In the genomic region with DNA sequence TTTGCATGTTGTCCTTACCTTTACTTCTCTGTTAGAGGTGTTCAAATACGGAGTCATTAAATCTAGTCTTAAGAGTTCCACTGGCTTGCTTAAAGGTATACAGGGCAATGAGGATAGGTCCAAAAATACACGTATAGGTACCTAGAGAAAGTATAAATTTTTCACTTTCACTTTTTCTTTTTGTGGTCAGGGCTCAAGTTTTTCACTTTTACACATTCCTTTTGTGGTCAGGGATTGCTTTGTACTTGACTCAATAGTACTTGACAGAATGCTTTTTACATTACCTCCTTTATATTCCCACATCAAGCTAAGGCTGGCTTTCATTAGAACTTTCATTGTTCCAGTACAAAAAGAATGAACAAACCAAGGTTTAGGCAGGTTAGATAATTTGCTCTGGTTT, we compare ENCODE assay signal across 14 cellular contexts. TPM values are rescaled to one million over a fixed set of nuclear protein-coding genes. Genes with fewer than 3 reads are reported as not detected.
DNase-seq lines count a peak whose midpoint lies in the region; ATAC-seq and TF ChIP-seq lines count a peak whose summit lies in the region.
"Had no signal": no experiment of that assay in that cellular context is flagged by ENCODE, and none has a peak within 500 bp of the region (broad histone marks: within the 10 kb centered on the region; RNA-seq: fewer than 3 reads in every experiment).

No MANE protein-coding gene starts in this region.

- no peaks in the 10 kb centered on the region for H3K27me3 ChIP-seq in testis
- H3K27me3 ChIP-seq: ascending aorta had no signal

- H3K27me3 Mint-ChIP-seq in activated T-cell treated with anti-CD3 and anti-CD28 coated beads, Interleukin-2, amount 50 U/mL, for 24 hours = no peaks in the 10 kb centered on the region
- H3K27me3 Mint-ChIP-seq in activated naive CD8-positive, alpha-beta T cell treated with anti-CD3 and anti-CD28 coated beads, Interleukin-2, amount 50 U/mL, for 24 hours = no peaks in the 10 kb centered on the region
- no peaks in the 10 kb centered on the region for H3K27me3 Mint-ChIP-seq in stimulated activated memory B cell treated with anti-CD40 and anti-IgM and Interleukin-4, amounts not matched to agents 10 μg/mL and 1 μg/mL and 100 μg/mL, for 72 hours
- H3K27me3 Mint-ChIP-seq: activated CD4-positive, alpha-beta T cell treated with anti-CD3 and anti-CD28 coated beads, Interleukin-2, amount 10 ng/mL, durations not matched to agents 7 days and 5 days had no signal

- no peak overlapping the region for H3K4me3 ChIP-seq in testis
- H3K4me3 ChIP-seq: A549, ascending aorta had no signal

- peak; percentile 83 for ATAC-seq in HG02885 (IDR thresholded peaks at IDR 0.05; ENCODE audit: poor library complexity, unreplicated experiment)
- peak; percentile 40 for ATAC-seq in activated naive CD8-positive, alpha-beta T cell treated with anti-CD3 and anti-CD28 coated beads, Interleukin-2, amount 50 U/mL, for 24 hours
- ATAC-seq in stimulated activated memory B cell treated with anti-CD40 and anti-IgM and Interleukin-4, amounts not matched to agents 10 μg/mL and 1 μg/mL and 100 μg/mL, for 72 hours = peak; percentile 39
- ATAC-seq: A549 had no signal

- H3K36me3 ChIP-seq in testis (ENCODE audit: low read depth, missing control alignments) = no peaks in the 10 kb centered on the region

- H3K9me3 ChIP-seq in testis = no peaks in the 10 kb centered on the region
- H3K9me3 ChIP-seq: A549, ascending aorta had no signal

- no peak for TF ChIP-seq POLR2A in testis (IDR thresholded peaks at IDR 0.05)

- H3K27ac ChIP-seq in testis = no peak overlapping the region
- H3K27ac ChIP-seq: A549, ascending aorta, epithelial cell of prostate had no signal

- 82 to 87% methylated on average over 2 of the region's 2 CpGs for WGBS in testis, 2 donors

- no peak overlapping the region for H3K4me3 Mint-ChIP-seq in activated T-cell treated with anti-CD3 and anti-CD28 coated beads, Interleukin-2, amount 50 U/mL, for 24 hours
- no peak overlapping the region for H3K4me3 Mint-ChIP-seq in activated naive CD8-positive, alpha-beta T cell treated with anti-CD3 and anti-CD28 coated beads, Interleukin-2, amount 50 U/mL, for 24 hours
- no peak overlapping the region for H3K4me3 Mint-ChIP-seq in stimulated activated memory B cell treated with anti-CD40 and anti-IgM and Interleukin-4, amounts not matched to agents 10 μg/mL and 1 μg/mL and 100 μg/mL, for 72 hours
- H3K4me3 Mint-ChIP-seq: activated CD4-positive, alpha-beta T cell treated with anti-CD3 and anti-CD28 coated beads, Interleukin-2, amount 10 ng/mL, durations not matched to agents 7 days and 5 days had no signal

- peaks cover 3% of the 10 kb centered on the region for H3K9me3 Mint-ChIP-seq in activated T-cell treated with anti-CD3 and anti-CD28 coated beads, Interleukin-2, amount 50 U/mL, for 24 hours
- H3K9me3 Mint-ChIP-seq in activated naive CD8-positive, alpha-beta T cell treated with anti-CD3 and anti-CD28 coated beads, Interleukin-2, amount 50 U/mL, for 24 hours = peaks cover 4% of the 10 kb centered on the region
- peaks cover 7% of the 10 kb centered on the region for H3K9me3 Mint-ChIP-seq in stimulated activated memory B cell treated with anti-CD40 and anti-IgM and Interleukin-4, amounts not matched to agents 10 μg/mL and 1 μg/mL and 100 μg/mL, for 72 hours
- H3K9me3 Mint-ChIP-seq: activated CD4-positive, alpha-beta T cell treated with anti-CD3 and anti-CD28 coated beads, Interleukin-2, amount 10 ng/mL, durations not matched to agents 7 days and 5 days had no signal

- intact Hi-C loops in testis (cut with DNase I; ENCODE audit: low total_unique reads) = no loop called here

- no peak for DNase-seq in activated T-cell treated with anti-CD3 and anti-CD28 coated beads, Interleukin-2, amount 50 U/mL, for 24 hours
- no peak for DNase-seq in activated T-cell treated with anti-CD3 and anti-CD28 coated beads, Interleukin-2, amount 50 U/mL, for 48 hours
- DNase-seq in activated naive CD8-positive, alpha-beta T cell treated with anti-CD3 and anti-CD28 coated beads, Interleukin-2, amount 50 U/mL, for 24 hours = no peak
- DNase-seq in activated CD4-positive, alpha-beta T cell treated with anti-CD3 and anti-CD28 coated beads for 48 hours = no peak
- DNase-seq in NCI-H1436 (lab: John Stamatoyannopoulos, UW) (no peak), testis (no peak)
- DNase-seq: activated CD4-positive, alpha-beta T cell treated with anti-CD3 and anti-CD28 coated beads, Interleukin-2, amount 10 ng/mL, durations not matched to agents 7 days and 5 days; NCI-H446; nucleus accumbens had no signal

- peaks cover 91% of the 10 kb centered on the region for H3K36me3 Mint-ChIP-seq in activated T-cell treated with anti-CD3 and anti-CD28 coated beads, Interleukin-2, amount 50 U/mL, for 24 hours (ENCODE audit: low read depth)
- peaks cover 75% of the 10 kb centered on the region for H3K36me3 Mint-ChIP-seq in activated naive CD8-positive, alpha-beta T cell treated with anti-CD3 and anti-CD28 coated beads, Interleukin-2, amount 50 U/mL, for 24 hours (ENCODE audit: low read depth)
- peaks cover 74% of the 10 kb centered on the region for H3K36me3 Mint-ChIP-seq in stimulated activated memory B cell treated with anti-CD40 and anti-IgM and Interleukin-4, amounts not matched to agents 10 μg/mL and 1 μg/mL and 100 μg/mL, for 72 hours

- no peak for TF ChIP-seq CTCF in testis (IDR thresholded peaks at IDR 0.05)

- H3K4me1 Mint-ChIP-seq in activated T-cell treated with anti-CD3 and anti-CD28 coated beads, Interleukin-2, amount 50 U/mL, for 24 hours (ENCODE audit: low read depth) = peaks cover 23% of the 10 kb centered on the region
- H3K4me1 Mint-ChIP-seq in activated naive CD8-positive, alpha-beta T cell treated with anti-CD3 and anti-CD28 coated beads, Interleukin-2, amount 50 U/mL, for 24 hours = peaks cover 15% of the 10 kb centered on the region
- peaks cover 12% of the 10 kb centered on the region for H3K4me1 Mint-ChIP-seq in stimulated activated memory B cell treated with anti-CD40 and anti-IgM and Interleukin-4, amounts not matched to agents 10 μg/mL and 1 μg/mL and 100 μg/mL, for 72 hours

- H3K27ac Mint-ChIP-seq in activated T-cell treated with anti-CD3 and anti-CD28 coated beads, Interleukin-2, amount 50 U/mL, for 24 hours = peak overlapping the region; percentile 66
- peak overlapping the region; percentile 60 for H3K27ac Mint-ChIP-seq in activated naive CD8-positive, alpha-beta T cell treated with anti-CD3 and anti-CD28 coated beads, Interleukin-2, amount 50 U/mL, for 24 hours
- H3K27ac Mint-ChIP-seq in stimulated activated memory B cell treated with anti-CD40 and anti-IgM and Interleukin-4, amounts not matched to agents 10 μg/mL and 1 μg/mL and 100 μg/mL, for 72 hours = peak overlapping the region; percentile 38
- H3K27ac Mint-ChIP-seq: activated CD4-positive, alpha-beta T cell treated with anti-CD3 and anti-CD28 coated beads, Interleukin-2, amount 10 ng/mL, durations not matched to agents 7 days and 5 days had no signal

- no peaks in the 10 kb centered on the region for H3K4me1 ChIP-seq in testis
- H3K4me1 ChIP-seq: A549, ascending aorta had no signal

RNA-seq across cellular contexts. Expression of gene TMEM184C, which starts 21.7 kb away (rescaled TPM):
- total RNA-seq in testis = 10 to 100 TPM; 22.7 to 33.9 TPM
- polyA plus RNA-seq in testis (ENCODE audit: insufficient read depth, low read depth, low replicate concordance) = 33.4 TPM

RNA-seq across cellular contexts. Expression of gene PRMT9, which starts 45.0 kb away (rescaled TPM):
- total RNA-seq in testis = 10 to 100 TPM; 22.7 to 24.6 TPM
- polyA plus RNA-seq in testis (ENCODE audit: insufficient read depth, low read depth, low replicate concordance) = 27.5 TPM
